Comparison of ENCODE assay signal across 14 cellular contexts in the genomic region with DNA sequence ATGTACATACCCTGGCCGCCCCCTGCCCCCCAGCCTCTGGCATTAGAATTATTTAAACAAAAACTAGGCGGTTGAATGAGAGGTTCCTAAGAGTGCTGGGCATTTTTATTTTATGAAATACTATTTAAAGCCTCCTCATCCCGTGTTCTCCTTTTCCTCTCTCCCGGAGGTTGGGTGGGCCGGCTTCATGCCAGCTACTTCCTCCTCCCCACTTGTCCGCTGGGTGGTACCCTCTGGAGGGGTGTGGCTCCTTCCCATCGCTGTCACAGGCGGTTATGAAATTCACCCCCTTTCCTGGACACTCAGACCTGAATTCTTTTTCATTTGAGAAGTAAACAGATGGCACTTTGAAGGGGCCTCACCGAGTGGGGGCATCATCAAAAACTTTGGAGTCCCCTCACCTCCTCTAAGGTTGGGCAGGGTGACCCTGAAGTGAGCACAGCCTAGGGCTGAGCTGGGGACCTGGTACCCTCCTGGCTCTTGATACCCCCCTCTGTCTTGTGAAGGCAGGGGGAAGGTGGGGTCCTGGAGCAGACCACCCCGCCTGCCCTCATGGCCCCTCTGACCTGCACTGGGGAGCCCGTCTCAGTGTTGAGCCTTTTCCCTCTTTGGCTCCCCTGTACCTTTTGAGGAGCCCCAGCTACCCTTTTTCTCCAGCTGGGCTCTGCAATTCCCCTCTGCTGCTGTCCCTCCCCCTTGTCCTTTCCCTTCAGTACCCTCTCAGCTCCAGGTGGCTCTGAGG. TPM values are rescaled to one million over a fixed set of nuclear protein-coding genes. Genes with fewer than 3 reads are reported as not detected.
DNase-seq lines count a peak whose midpoint lies in the region; ATAC-seq, FAIRE-seq and TF ChIP-seq lines count a peak whose summit lies in the region.
"Had no signal": no experiment of that assay in that cellular context is flagged by ENCODE, and none has a peak within 500 bp of the region (broad histone marks: within the 10 kb centered on the region; RNA-seq: fewer than 3 reads in every experiment).

No MANE protein-coding gene starts in this region.

- H3K4me1 Mint-ChIP-seq in astrocyte (ENCODE audit: low read depth, unreplicated experiment): peaks cover 21% of the 10 kb centered on the region

- H3K27ac Mint-ChIP-seq in astrocyte (ENCODE audit: unreplicated experiment): peak overlapping the region; percentile 62
- H3K27ac Mint-ChIP-seq: activated naive CD4-positive, alpha-beta T cell treated with anti-CD3 and anti-CD28 coated beads, Interleukin-2, amount 10 ng/mL, durations not matched to agents 7 days and 5 days had no signal

- H3K36me3 Mint-ChIP-seq in astrocyte (ENCODE audit: low read depth, unreplicated experiment): peaks cover 18% of the 10 kb centered on the region

- H2AFZ ChIP-seq in astrocyte (ENCODE audit: low read depth, low read length) (no peak overlapping the region), hepatocyte (no peak overlapping the region)

- FAIRE-seq in astrocyte (lab: Jason Lieb, UNC): no peak
- FAIRE-seq: endometrium had no signal

- 96% methylated on average over 10 of the region's 11 CpGs for WGBS in hepatocyte (ENCODE audit: low lambda C conversion rate, missing lambda C conversion rate)

- peak; percentile 78 for DNase-seq in Right ventricle myocardium inferior (ENCODE audit: missing footprints)
- DNase-seq in cardiac septum (ENCODE audit: low spot score): no peak
- no peak for DNase-seq in astrocyte (ENCODE audit: low read depth)
- peak; percentile 74 for DNase-seq in lower lobe of right lung
- DNase-seq in upper lobe of right lung: no peak
- no peak for DNase-seq in cerebellum (ENCODE audit: low spot score)
- no peak for DNase-seq in AML-193 (lab: John Stamatoyannopoulos, UW)
- no peak for DNase-seq in hepatocyte (ENCODE audit: low spot score)
- DNase-seq: activated naive CD4-positive, alpha-beta T cell treated with anti-CD3 and anti-CD28 coated beads, Interleukin-2, amount 10 ng/mL, durations not matched to agents 7 days and 5 days; heart left ventricle; NCI-H510A treated with DMSO at 0.1 percent for 48 hours; thyroid gland had no signal

- H3K9me2 ChIP-seq in hepatocyte (replicated peaks; ENCODE audit: insufficient read depth): no peaks in the 10 kb centered on the region

- H3K36me3 ChIP-seq in astrocyte (ENCODE audit: insufficient read depth, low read length) (peaks cover 38% of the 10 kb centered on the region), lower lobe of right lung (peaks cover 49% of the 10 kb centered on the region), upper lobe of right lung (peaks cover 57% of the 10 kb centered on the region), hepatocyte (replicated peaks; ENCODE audit: insufficient read depth, low read depth) (peaks cover 10% of the 10 kb centered on the region)

- H3K4me3 Mint-ChIP-seq in astrocyte (ENCODE audit: unreplicated experiment): peak overlapping the region; percentile 66
- H3K4me3 Mint-ChIP-seq: activated naive CD4-positive, alpha-beta T cell treated with anti-CD3 and anti-CD28 coated beads, Interleukin-2, amount 10 ng/mL, durations not matched to agents 7 days and 5 days had no signal

- peaks cover 47% of the 10 kb centered on the region for H3K79me2 ChIP-seq in astrocyte (ENCODE audit: insufficient read depth, low read length)
- H3K79me2 ChIP-seq in hepatocyte: peaks cover 36% of the 10 kb centered on the region

- TF ChIP-seq CTCF in astrocyte (IDR thresholded peaks at IDR 0.05; ENCODE audit: insufficient read depth, low read depth, low read length): no peak
- TF ChIP-seq CTCF in lower lobe of right lung (IDR thresholded peaks at IDR 0.05): no peak
- no peak for TF ChIP-seq CTCF in upper lobe of right lung (IDR thresholded peaks at IDR 0.05)
- no peak for TF ChIP-seq CTCF in hepatocyte (IDR thresholded peaks at IDR 0.05; ENCODE audit: poor library complexity)

- H4K20me1 ChIP-seq in astrocyte (ENCODE audit: insufficient read depth, low read length) (peaks cover 82% of the 10 kb centered on the region), hepatocyte (ENCODE audit: insufficient read depth, poor library complexity, severe bottlenecking) (peaks cover 46% of the 10 kb centered on the region)

- peaks cover 12% of the 10 kb centered on the region for H3K4me1 ChIP-seq in astrocyte (ENCODE audit: insufficient read depth, low read length)
- peaks cover 42% of the 10 kb centered on the region for H3K4me1 ChIP-seq in lower lobe of right lung
- H3K4me1 ChIP-seq in upper lobe of right lung: peaks cover 39% of the 10 kb centered on the region
- H3K4me1 ChIP-seq in hepatocyte (ENCODE audit: insufficient read depth): peaks cover 10% of the 10 kb centered on the region

- H3K27ac ChIP-seq in astrocyte (ENCODE audit: low read depth, low read length) (no peak overlapping the region), lower lobe of right lung (peak overlapping the region; percentile 40), upper lobe of right lung (no peak overlapping the region), hepatocyte (no peak overlapping the region)

- no peak overlapping the region for H3K9ac ChIP-seq in astrocyte (ENCODE audit: low read length)

- H3K9me3 ChIP-seq in astrocyte (ENCODE audit: insufficient read depth, low read depth, low read length) (no peaks in the 10 kb centered on the region), lower lobe of right lung (no peaks in the 10 kb centered on the region), upper lobe of right lung (no peaks in the 10 kb centered on the region), hepatocyte (ENCODE audit: low read depth) (no peaks in the 10 kb centered on the region)
- H3K9me3 ChIP-seq: heart left ventricle, thyroid gland had no signal

- H3K4me2 ChIP-seq in astrocyte (ENCODE audit: low read length) (no peak overlapping the region), hepatocyte (no peak overlapping the region)

- H3K4me3 ChIP-seq in astrocyte (ENCODE audit: insufficient read depth, low read depth, low read length) (no peak overlapping the region), lower lobe of right lung (no peak overlapping the region), upper lobe of right lung (no peak overlapping the region), hepatocyte (no peak overlapping the region)
- H3K4me3 ChIP-seq: heart left ventricle, thyroid gland had no signal

- H3K27me3 Mint-ChIP-seq in astrocyte (ENCODE audit: low read depth, unreplicated experiment): no peaks in the 10 kb centered on the region
- H3K27me3 Mint-ChIP-seq: activated naive CD4-positive, alpha-beta T cell treated with anti-CD3 and anti-CD28 coated beads, Interleukin-2, amount 10 ng/mL, durations not matched to agents 7 days and 5 days had no signal

- intact Hi-C loops in Right ventricle myocardium inferior (cut with DNase I): loop anchor here (5.0 kb wide), 1 partner anchor 71 kb away; no protein-coding TSS in a partner anchor
- intact Hi-C loops in cardiac septum (cut with DNase I): no loop called here
- intact Hi-C loops in lower lobe of right lung (cut with DNase I): no loop called here
- intact Hi-C loops in upper lobe of right lung (cut with DNase I): no loop called here

- no peaks in the 10 kb centered on the region for H3K27me3 ChIP-seq in astrocyte (ENCODE audit: insufficient read depth, low read length)
- no peaks in the 10 kb centered on the region for H3K27me3 ChIP-seq in lower lobe of right lung (ENCODE audit: low read depth)
- no peaks in the 10 kb centered on the region for H3K27me3 ChIP-seq in upper lobe of right lung
- no peaks in the 10 kb centered on the region for H3K27me3 ChIP-seq in hepatocyte
- H3K27me3 ChIP-seq: heart left ventricle, thyroid gland had no signal

- H3K9me3 Mint-ChIP-seq in astrocyte (ENCODE audit: unreplicated experiment): no peaks in the 10 kb centered on the region
- H3K9me3 Mint-ChIP-seq: activated naive CD4-positive, alpha-beta T cell treated with anti-CD3 and anti-CD28 coated beads, Interleukin-2, amount 10 ng/mL, durations not matched to agents 7 days and 5 days had no signal

- ATAC-seq in Right ventricle myocardium inferior: peak; percentile 39
- ATAC-seq in lower lobe of right lung: peak; percentile 8 to 35
- peak; percentile 55 for ATAC-seq in upper lobe of right lung

RNA-seq across cellular contexts. Expression of gene CDKN1A, which starts 7.6 kb away (rescaled TPM):
- total RNA-seq in Right ventricle myocardium inferior: 63.8 TPM
- total RNA-seq in cardiac septum: 113 TPM
- total RNA-seq in astrocyte: 932 and 1,014 TPM in 2 replicates
- 71.0 TPM for total RNA-seq in lower lobe of right lung
- 151 TPM for total RNA-seq in upper lobe of right lung
- 2.2 TPM for total RNA-seq in cerebellum
- total RNA-seq in hepatocyte: 246 TPM in 2 replicates
- 318 and 344 TPM in 2 replicates for polyA plus RNA-seq in hepatocyte

RNA-seq across cellular contexts. Expression of gene RAB44, which starts 11.5 kb away (rescaled TPM):
- 0.08 TPM for total RNA-seq in Right ventricle myocardium inferior
- total RNA-seq in cardiac septum: 0.11 TPM
- total RNA-seq in astrocyte: 0.14 and 0.16 TPM in 2 replicates
- total RNA-seq in lower lobe of right lung: 0.95 TPM
- total RNA-seq in upper lobe of right lung: 0.96 TPM
- total RNA-seq in cerebellum: not detected
- not detected in 2 replicates for total RNA-seq in hepatocyte
- polyA plus RNA-seq in hepatocyte: not detected in 2 replicates
- total RNA-seq: activated CD8-positive, alpha-beta memory T cell treated with anti-CD3 and anti-CD28 coated beads for 36 hours had no signal

Comparison
In these comparisons a context has a peak if more than half of its experiments do, and no peak if none do; other contexts are left out.
1. DNase-seq: peak in Right ventricle myocardium inferior (single experiment) and lower lobe of right lung (single experiment); none in cardiac septum (single experiment), astrocyte (single experiment), upper lobe of right lung (single experiment), cerebellum (single experiment), AML-193 (0 of 2) and hepatocyte (single experiment).
2. RNA of gene CDKN1A, which starts 7.6 kb away (total RNA-seq): 932 to 1,014 TPM in astrocyte, 246 TPM in hepatocyte, 151 TPM in upper lobe of right lung (single experiment), 113 TPM in cardiac septum (single experiment), 71.0 TPM in lower lobe of right lung (single experiment) and 63.8 TPM in Right ventricle myocardium inferior (single experiment); 2.2 TPM in cerebellum (single experiment); every median in the first group is over 10 times any median in the second.
3. Peak in every context shown above with its lines, with median percentiles within 50 percentile points of each other: ATAC-seq.